ENCODE assay signal across 23 cellular contexts in genomic region chr18:12580630-12581342, GRCh38.
"Had no signal": no experiment of that assay in that cellular context is flagged by ENCODE, and none has a peak within 500 bp of the region (broad histone marks: within the 10 kb centered on the region; RNA-seq: fewer than 3 reads in every experiment).

No MANE protein-coding gene starts in this region.

- H3K36me3 ChIP-seq: esophagus squamous epithelium, left ventricle myocardium inferior, neutrophil, prostate gland, right atrium auricular region, spleen, thoracic aorta, tibial nerve, vagina had no signal

- FAIRE-seq: endometrium, kidney had no signal

- H3K9me3 ChIP-seq: esophagus squamous epithelium, neutrophil, prostate gland, right atrium auricular region, thoracic aorta, vagina had no signal

- H3K4me3 ChIP-seq: coronary artery, esophagus squamous epithelium, left ventricle myocardium inferior, mucosa of descending colon, prostate gland, right atrium auricular region, skin epidermis, spleen, thoracic aorta, tibial nerve, vagina had no signal

- DNase-seq: effector memory CD8-positive, alpha-beta T cell; erythroblast; esophagus squamous epithelium; foreskin melanocyte; head of caudate nucleus; kidney; left cardiac atrium; left ventricle myocardium inferior; mesenchymal stem cell; mucosa of descending colon; naive B cell; spleen; stimulated activated naive B cell treated with anti-CD40 and anti-IgM and Interleukin-4, amounts not matched to agents 10 μg/mL and 1 μg/mL and 100 μg/mL, for 72 hours had no signal

- H3K4me1 ChIP-seq: esophagus squamous epithelium, left ventricle myocardium inferior, prostate gland, right atrium auricular region, spleen, tibial nerve, vagina had no signal

- ATAC-seq: effector memory CD8-positive, alpha-beta T cell; left cardiac atrium; mucosa of descending colon; natural killer cell treated with Interleukin-12 subunit alpha and Interleukin-12 subunit beta and Interleukin-15 and Interleukin-18, amount 100 ng/mL, for 72 hours; stimulated activated naive B cell treated with anti-CD40 and anti-IgM and Interleukin-4, amounts not matched to agents 10 μg/mL and 1 μg/mL and 100 μg/mL, for 72 hours had no signal

- H3K27me3 ChIP-seq: esophagus squamous epithelium, neutrophil, right atrium auricular region, spleen, tibial nerve, vagina had no signal

- H3K27ac ChIP-seq: coronary artery, esophagus squamous epithelium, left ventricle myocardium inferior, neutrophil, prostate gland, right atrium auricular region, skin epidermis, spleen, thoracic aorta, tibial nerve, vagina had no signal
